11 cellular contexts compared by ENCODE assay signal in genomic region chr1:202588644-202589189, GRCh38.
DNase-seq lines count a peak whose midpoint lies in the region; TF ChIP-seq lines count a peak whose summit lies in the region.
"Had no signal": no experiment of that assay in that cellular context is flagged by ENCODE, and none has a peak within 500 bp of the region (broad histone marks: within the 10 kb centered on the region; RNA-seq: fewer than 3 reads in every experiment).

No MANE protein-coding gene starts in this region.

- no peaks in the 10 kb centered on the region for H3K27me3 Mint-ChIP-seq in type B pancreatic cell

- H3K27ac ChIP-seq in SJCRH30 (peak overlapping the region; percentile 89), esophagus muscularis mucosa (replicated peaks in 1 of 4) (peak overlapping the region; percentile 83 to 86 (median 84)), muscle layer of duodenum (ENCODE audit: low read length) (peak overlapping the region; percentile 92)
- H3K27ac ChIP-seq: WERI-Rb-1 had no signal

- peak overlapping the region; percentile 95 for H3K27ac Mint-ChIP-seq in type B pancreatic cell
- H3K27ac Mint-ChIP-seq: activated T-cell treated with anti-CD3 and anti-CD28 coated beads, Interleukin-2, amount 50 U/mL, for 72 hours had no signal

- TF ChIP-seq POLR2A in esophagus muscularis mucosa (IDR thresholded peaks at IDR 0.05; ENCODE audit: low read depth), result no peak

- H3K4me1 ChIP-seq in SJCRH30 (peaks cover 81% of the 10 kb centered on the region), esophagus muscularis mucosa (peaks cover 79 to 95% (median 83%) of the 10 kb centered on the region in 4 donors), muscle layer of duodenum (ENCODE audit: control insufficient read depth in 1 of 2, insufficient read depth in 2 of 2, low read length in 2 of 2) (peaks cover 13 to 32% of the 10 kb centered on the region in 2 donors)

- peaks cover 61% of the 10 kb centered on the region for H3K4me1 Mint-ChIP-seq in type B pancreatic cell (ENCODE audit: unreplicated experiment)

- H3K36me3 ChIP-seq in SJCRH30, result no peaks in the 10 kb centered on the region
- H3K36me3 ChIP-seq in esophagus muscularis mucosa, result peaks cover 0 to 21% (median 15%) of the 10 kb centered on the region in 4 donors
- H3K36me3 ChIP-seq in muscle layer of duodenum (ENCODE audit: control insufficient read depth in 1 of 2, insufficient read depth in 2 of 2, low read length in 2 of 2), result peaks cover 7 to 11% of the 10 kb centered on the region in 2 donors

- intact Hi-C loops in esophagus muscularis mucosa (cut with DNase I), result no loop called here

- TF ChIP-seq CTCF in esophagus muscularis mucosa (IDR thresholded peaks at IDR 0.05) (no peak), type B pancreatic cell (conservative IDR thresholded peaks at IDR 0.05) (no peak)

- peak overlapping the region; percentile 72 for H3K4me3 Mint-ChIP-seq in type B pancreatic cell
- H3K4me3 Mint-ChIP-seq: activated T-cell treated with anti-CD3 and anti-CD28 coated beads, Interleukin-2, amount 50 U/mL, for 72 hours had no signal

- DNase-seq in SJCRH30, result peak in 1 of 2 experiments; percentile 33
- DNase-seq in esophagus muscularis mucosa (ENCODE audit: extremely low spot score), result no peak
- no peak for DNase-seq in type B pancreatic cell (ENCODE audit: extremely low spot score, unreplicated experiment)
- no peak for DNase-seq in cortex of kidney (lab: John Stamatoyannopoulos, UW)
- DNase-seq in putamen (ENCODE audit: low spot score), result no peak
- DNase-seq in occipital lobe (lab: John Stamatoyannopoulos, UW), result no peak
- no peak for DNase-seq in DMS153 (lab: John Stamatoyannopoulos, UW)
- DNase-seq: activated T-cell treated with anti-CD3 and anti-CD28 coated beads, Interleukin-2, amount 50 U/mL, for 72 hours; NCI-H187 treated with DMSO at 0.1 percent for 48 hours; WERI-Rb-1 had no signal

- WGBS in esophagus muscularis mucosa, result 86% methylated on average over 4 of the region's 4 CpGs

- H3K27me3 ChIP-seq in SJCRH30 (no peaks in the 10 kb centered on the region), esophagus muscularis mucosa (peaks cover 0 to 4% (median 0%) of the 10 kb centered on the region in 4 donors), muscle layer of duodenum (ENCODE audit: low read depth, low read length) (no peaks in the 10 kb centered on the region)

- no peaks in the 10 kb centered on the region for H3K9me3 Mint-ChIP-seq in type B pancreatic cell
- H3K9me3 Mint-ChIP-seq: activated T-cell treated with anti-CD3 and anti-CD28 coated beads, Interleukin-2, amount 50 U/mL, for 72 hours had no signal

- TF ChIP-seq EP300 in esophagus muscularis mucosa (IDR thresholded peaks at IDR 0.05), result no peak

- H3K4me3 ChIP-seq in SJCRH30 (no peak overlapping the region), esophagus muscularis mucosa (no peak overlapping the region), muscle layer of duodenum (ENCODE audit: low read depth in 1 of 2, low read length in 2 of 2) (no peak overlapping the region)

- H3K9me3 ChIP-seq in SJCRH30 (replicated peaks) (no peaks in the 10 kb centered on the region), esophagus muscularis mucosa (no peaks in the 10 kb centered on the region), muscle layer of duodenum (ENCODE audit: control insufficient read depth in 1 of 2, low read length in 2 of 2) (no peaks in the 10 kb centered on the region)

- H3K36me3 Mint-ChIP-seq in type B pancreatic cell, result peaks cover 8% of the 10 kb centered on the region
